13 cellular contexts compared by ENCODE assay signal in genomic region chr7:151427705-151428392, GRCh38. TPM values are rescaled to one million over a fixed set of nuclear protein-coding genes. Genes with fewer than 3 reads are reported as not detected.
DNase-seq lines count a peak whose midpoint lies in the region; ATAC-seq and TF ChIP-seq lines count a peak whose summit lies in the region.
"Had no signal": no experiment of that assay in that cellular context is flagged by ENCODE, and none has a peak within 500 bp of the region (broad histone marks: within the 10 kb centered on the region; RNA-seq: fewer than 3 reads in every experiment).

No MANE protein-coding gene starts in this region.

- no peak for DNase-seq in breast epithelium (ENCODE audit: low spot score in 2 of 2)
- DNase-seq in MCF 10A (ENCODE audit: unreplicated experiment): no peak
- no peak for DNase-seq in NT2/D1 (ENCODE audit: low read depth, low spot score)
- DNase-seq in upper lobe of left lung: no peak
- DNase-seq in activated CD4-positive, alpha-beta T cell treated with anti-CD3 and anti-CD28 coated beads for 1 hour: no peak
- DNase-seq in AG08396 (ENCODE audit: low spot score): no peak
- DNase-seq: NCI-H1930, psoas muscle had no signal

- peaks cover 24 to 25% of the 10 kb centered on the region in 2 donors for H3K4me1 ChIP-seq in breast epithelium
- peaks cover 25% of the 10 kb centered on the region for H3K4me1 ChIP-seq in NT2/D1 (ENCODE audit: insufficient read depth, insufficient read length)
- peaks cover 45% of the 10 kb centered on the region for H3K4me1 ChIP-seq in mesodermal cell (ENCODE audit: control insufficient read depth, insufficient read depth, low read length, poor library complexity, severe bottlenecking)
- peaks cover 22 to 45% (median 34%) of the 10 kb centered on the region in 4 donors for H3K4me1 ChIP-seq in upper lobe of left lung
- H3K4me1 ChIP-seq: psoas muscle had no signal

- ATAC-seq in upper lobe of left lung (ENCODE audit: low FRiP score in 2 of 2): no peak
- no peak for ATAC-seq in HG03139 (IDR thresholded peaks at IDR 0.05; ENCODE audit: unreplicated experiment)

- no TSS peak for BruUV-seq in MCF 10A (replicated peaks; lab: Mats Ljungman, UMichigan)

- CTCF ChIA-PET in MCF 10A (lab: Yijun Ruan, JAX): interaction anchor here (0.6 kb wide), 2 partner anchors 18 to 112 kb away, joined by 4 to 7 read pairs; no protein-coding TSS in a partner anchor

- POLR2A ChIA-PET in MCF 10A (lab: Yijun Ruan, JAX): no interaction called here

- intact Hi-C loops in breast epithelium (cut with DNase I; ENCODE audit: low total_unique reads) (no loop called here), MCF 10A (cut with micrococcal nuclease) (no loop called here)

- no peak for TF ChIP-seq EP300 in upper lobe of left lung (IDR thresholded peaks at IDR 0.05)

- no peaks in the 10 kb centered on the region for H3K9me3 Mint-ChIP-seq in MCF 10A (ENCODE audit: unreplicated experiment)

- H3K4me3 ChIP-seq in breast epithelium (no peak overlapping the region), NT2/D1 (ENCODE audit: insufficient read length, low read depth) (no peak overlapping the region), mesodermal cell (ENCODE audit: extremely low read depth, insufficient read depth, low read length, poor library complexity, severe bottlenecking) (no peak overlapping the region), upper lobe of left lung (no peak overlapping the region)
- H3K4me3 ChIP-seq: psoas muscle had no signal

- H3K27ac ChIP-seq in breast epithelium (peak overlapping the region; percentile 90 to 96), mesodermal cell (ENCODE audit: low read depth, low read length, severe bottlenecking) (peak overlapping the region; percentile 95), upper lobe of left lung (peak overlapping the region; percentile 51 to 64 (median 60))

- H3K36me3 Mint-ChIP-seq in MCF 10A (ENCODE audit: insufficient read depth, unreplicated experiment): no peaks in the 10 kb centered on the region

- H3K9me3 ChIP-seq in breast epithelium (no peaks in the 10 kb centered on the region), NT2/D1 (ENCODE audit: insufficient read depth, low read length) (no peaks in the 10 kb centered on the region), mesodermal cell (ENCODE audit: control insufficient read depth, low read length) (no peaks in the 10 kb centered on the region), upper lobe of left lung (no peaks in the 10 kb centered on the region)
- H3K9me3 ChIP-seq: psoas muscle, SK-N-SH had no signal

- TF ChIP-seq CTCF in breast epithelium (IDR thresholded peaks at IDR 0.05) (no peak), MCF 10A (IDR thresholded peaks at IDR 0.05; ENCODE audit: unreplicated experiment) (no peak), upper lobe of left lung (IDR thresholded peaks at IDR 0.05) (no peak)

- H3K4me1 Mint-ChIP-seq in MCF 10A (ENCODE audit: insufficient read depth, unreplicated experiment): peaks cover 14% of the 10 kb centered on the region

- H3K27me3 Mint-ChIP-seq in MCF 10A (ENCODE audit: insufficient read depth, unreplicated experiment): no peaks in the 10 kb centered on the region

- TF ChIP-seq POLR2A in breast epithelium (IDR thresholded peaks at IDR 0.05): no peak
- no peak for TF ChIP-seq POLR2A in upper lobe of left lung (IDR thresholded peaks at IDR 0.05)

- H3K36me3 ChIP-seq in breast epithelium (no peaks in the 10 kb centered on the region), NT2/D1 (ENCODE audit: insufficient read depth, insufficient read length, low read length) (no peaks in the 10 kb centered on the region), mesodermal cell (ENCODE audit: control insufficient read depth, insufficient read depth, low read length) (no peaks in the 10 kb centered on the region), upper lobe of left lung (no peaks in the 10 kb centered on the region)
- H3K36me3 ChIP-seq: brain microvascular endothelial cell had no signal

- 85 to 100% methylated on average over 4 to 5 of the region's 10 CpGs for WGBS in mesodermal cell (ENCODE audit: insufficient coverage in 2 of 2), 2 experiments
- 59 to 61% methylated on average over 9 of the region's 10 CpGs for WGBS in upper lobe of left lung, 2 donors

- no peak overlapping the region for H3K27ac Mint-ChIP-seq in MCF 10A (ENCODE audit: low read depth, unreplicated experiment)

- peak overlapping the region; percentile 21 for H3K9ac ChIP-seq in NT2/D1 (ENCODE audit: insufficient read length, low read depth)
- H3K9ac ChIP-seq: SK-N-SH had no signal

- no peaks in the 10 kb centered on the region for H3K27me3 ChIP-seq in breast epithelium
- no peaks in the 10 kb centered on the region for H3K27me3 ChIP-seq in NT2/D1 (ENCODE audit: insufficient read depth, insufficient read length)
- H3K27me3 ChIP-seq in upper lobe of left lung: no peaks in the 10 kb centered on the region
- H3K27me3 ChIP-seq: brain microvascular endothelial cell had no signal

- no peak overlapping the region for H3K4me3 Mint-ChIP-seq in MCF 10A (ENCODE audit: unreplicated experiment)

RNA-seq across cellular contexts. Expression of gene CRYGN, which starts 12.1 kb away (rescaled TPM):
- total RNA-seq in breast epithelium (1 to 10 TPM in 1 of 3 donors, under 1 TPM in 1, not detected in 1; 0.98 to 1.3 TPM), MCF 10A (2022) (not detected in 2 replicates), upper lobe of left lung (under 1 TPM in 2 of 6 donors, not detected in 4; 0.43 to 0.61 TPM)
- polyA plus RNA-seq in mesodermal cell (2013, experiment 1 of 2): 0.77 TPM
- 0.40 TPM for polyA plus RNA-seq in mesodermal cell (2013, experiment 2 of 2)
- polyA plus RNA-seq: keratinocyte, SK-N-SH had no signal

RNA-seq across cellular contexts. Expression of gene WDR86, which starts 18.0 kb away (rescaled TPM):
- total RNA-seq in breast epithelium: 10 to 100 TPM; 15.5 to 61.5 (median 57.0) TPM
- total RNA-seq in MCF 10A (2022): not detected in 2 replicates
- 31.8 TPM for polyA plus RNA-seq in mesodermal cell (2013, experiment 1 of 2)
- polyA plus RNA-seq in mesodermal cell (2013, experiment 2 of 2): 27.7 TPM
- total RNA-seq in upper lobe of left lung: 10 to 100 TPM in 1 of 6 donors, 1 to 10 TPM in 5; 1.1 to 17.4 (median 3.9) TPM
- polyA plus RNA-seq: keratinocyte had no signal
